In genomic region chr3:46019707-46020106, GRCh38 we compare ENCODE assay signal across 22 cellular contexts. TPM values are rescaled to one million over a fixed set of nuclear protein-coding genes. Genes with fewer than 3 reads are reported as not detected.
DNase-seq lines count a peak whose midpoint lies in the region; ATAC-seq, FAIRE-seq and TF ChIP-seq lines count a peak whose summit lies in the region.
"Had no signal": no experiment of that assay in that cellular context is flagged by ENCODE, and none has a peak within 500 bp of the region (broad histone marks: within the 10 kb centered on the region; RNA-seq: fewer than 3 reads in every experiment).

No MANE protein-coding gene starts in this region.

- intact Hi-C loops in activated CD4-positive, alpha-beta T cell treated with anti-CD3 and anti-CD28 coated beads for 36 hours (cut with DNase I, micrococcal nuclease) = loop anchor here in 1 of 2 experiments (2.0 kb wide), 1 partner anchor 21 kb away; no protein-coding TSS in a partner anchor
- intact Hi-C loops in mucosa of descending colon (cut with DNase I, micrococcal nuclease) = no loop called here

- no peaks in the 10 kb centered on the region for H3K36me3 ChIP-seq in bronchial epithelial cell (ENCODE audit: control insufficient read depth, insufficient read depth, low read length)
- no peaks in the 10 kb centered on the region for H3K36me3 ChIP-seq in H7 (replicated peaks; ENCODE audit: control insufficient read depth, insufficient read depth, low read length)
- H3K36me3 ChIP-seq in mucosa of descending colon (ENCODE audit: low read depth) = no peaks in the 10 kb centered on the region
- H3K36me3 ChIP-seq: gastrocnemius medialis, lower lobe of right lung, right atrium auricular region, thyroid gland, WERI-Rb-1 had no signal

- H3K4me3 Mint-ChIP-seq in activated CD4-positive, alpha-beta T cell treated with anti-CD3 and anti-CD28 coated beads for 36 hours = no peak overlapping the region
- H3K4me3 Mint-ChIP-seq: CD4-positive, CD25-positive, alpha-beta regulatory T cell; endodermal cell; nephron progenitor cell had no signal

- H3K27me3 Mint-ChIP-seq in activated CD4-positive, alpha-beta T cell treated with anti-CD3 and anti-CD28 coated beads for 36 hours = peaks cover 12% of the 10 kb centered on the region

- H3K36me3 Mint-ChIP-seq in activated CD4-positive, alpha-beta T cell treated with anti-CD3 and anti-CD28 coated beads for 36 hours (ENCODE audit: low read depth) = no peaks in the 10 kb centered on the region
- H3K36me3 Mint-ChIP-seq: CD4-positive, CD25-positive, alpha-beta regulatory T cell had no signal

- no peak overlapping the region for H3K27ac Mint-ChIP-seq in activated CD4-positive, alpha-beta T cell treated with anti-CD3 and anti-CD28 coated beads for 36 hours
- H3K27ac Mint-ChIP-seq: CD4-positive, CD25-positive, alpha-beta regulatory T cell; endodermal cell; nephron progenitor cell had no signal

- CTCF ChIA-PET in activated CD4-positive, alpha-beta T cell treated with anti-CD3 and anti-CD28 coated beads for 36 hours (lab: Charles Lee) = interaction anchor here (1.1 kb wide), 1 partner anchor 7 kb away, joined by 6 read pairs; no protein-coding TSS in a partner anchor

- no peaks in the 10 kb centered on the region for H3K9me3 ChIP-seq in mucosa of descending colon
- H3K9me3 ChIP-seq: gastrocnemius medialis, lower lobe of right lung, right atrium auricular region, thyroid gland had no signal

- peak; percentile 82 for ATAC-seq in activated CD4-positive, alpha-beta T cell treated with anti-CD3 and anti-CD28 coated beads for 36 hours
- ATAC-seq in HG03159 (IDR thresholded peaks at IDR 0.05; ENCODE audit: unreplicated experiment) (no peak), mucosa of descending colon (no peak)
- ATAC-seq: gastrocnemius medialis, lower lobe of right lung had no signal

- peak; percentile 66 for DNase-seq in activated CD4-positive, alpha-beta T cell treated with anti-CD3 and anti-CD28 coated beads for 36 hours
- DNase-seq in activated CD4-positive, alpha-beta T cell treated with anti-CD3 and anti-CD28 coated beads, Interleukin-2, amount 50 U/mL, for 1 hour = no peak
- peak; percentile 10 for DNase-seq in LHCN-M2 (ENCODE audit: low read depth)
- peak; percentile 21 for DNase-seq in bronchial epithelial cell (ENCODE audit: low read depth)
- DNase-seq in stimulated activated CD4-positive, alpha-beta T cell treated with anti-CD3 and anti-CD28 coated beads, TNF-alpha, amount 100 ng/mL, for 48 hours (ENCODE audit: low read depth in 3 of 3) = peak; percentile 27 to 37 (median 31)
- no peak for DNase-seq in H7
- no peak for DNase-seq in mucosa of descending colon
- DNase-seq: activated gamma-delta T cell; CD4-positive, CD25-positive, alpha-beta regulatory T cell; central memory CD4-positive, alpha-beta T cell; EL; endodermal cell; gastrocnemius medialis; lower lobe of right lung; NCI-H1694; NCI-H510A treated with DMSO at 0.1 percent for 48 hours; nephron progenitor cell; OCI-M1; thyroid gland; WERI-Rb-1 had no signal

- H3K27me3 ChIP-seq in bronchial epithelial cell (ENCODE audit: control insufficient read depth, insufficient read depth, low read length) (no peaks in the 10 kb centered on the region), H7 (ENCODE audit: control insufficient read depth, insufficient read depth, low read length) (no peaks in the 10 kb centered on the region)
- H3K27me3 ChIP-seq: gastrocnemius medialis, right atrium auricular region, thyroid gland had no signal

- peaks cover 22% of the 10 kb centered on the region for H3K4me1 Mint-ChIP-seq in activated CD4-positive, alpha-beta T cell treated with anti-CD3 and anti-CD28 coated beads for 36 hours
- H3K4me1 Mint-ChIP-seq: endodermal cell, nephron progenitor cell had no signal

- H3K4me3 ChIP-seq in bronchial epithelial cell (ENCODE audit: low read depth, low read length) (no peak overlapping the region), H7 (ENCODE audit: insufficient read depth, low read depth, low read length) (no peak overlapping the region), mucosa of descending colon (no peak overlapping the region)
- H3K4me3 ChIP-seq: gastrocnemius medialis, lower lobe of right lung, right atrium auricular region, thyroid gland had no signal

- H3K9me3 Mint-ChIP-seq in activated CD4-positive, alpha-beta T cell treated with anti-CD3 and anti-CD28 coated beads for 36 hours (ENCODE audit: low read depth) = no peaks in the 10 kb centered on the region
- H3K9me3 Mint-ChIP-seq: endodermal cell, nephron progenitor cell had no signal

- no peaks in the 10 kb centered on the region for H3K4me1 ChIP-seq in mucosa of descending colon (ENCODE audit: low read depth)
- H3K4me1 ChIP-seq: gastrocnemius medialis, lower lobe of right lung, right atrium auricular region, thyroid gland had no signal

- TF ChIP-seq CTCF in bronchial epithelial cell (IDR thresholded peaks at IDR 0.05; ENCODE audit: insufficient read depth, low read length, severe bottlenecking) (no peak), mucosa of descending colon (IDR thresholded peaks at IDR 0.05) (no peak)

- POLR2A ChIA-PET in activated CD4-positive, alpha-beta T cell treated with anti-CD3 and anti-CD28 coated beads for 36 hours (lab: Charles Lee) = no interaction called here

- no peak for FAIRE-seq in bronchial epithelial cell (lab: Jason Lieb, UNC)

RNA-seq across cellular contexts. Expression of gene XCR1, which starts 7.6 kb away (rescaled TPM):
- not detected for total RNA-seq in activated CD4-positive, alpha-beta T cell treated with anti-CD3 and anti-CD28 coated beads for 36 hours
- total RNA-seq in LHCN-M2 (2014; rRNA removed) (0.06 TPM in 1 of 2 replicates, not detected in the other), bronchial epithelial cell (under 0.01 TPM in 1 of 2 replicates, not detected in the other), mucosa of descending colon (under 1 TPM; 0.13 to 0.29 (median 0.20) TPM)
- polyA plus RNA-seq in LHCN-M2 (2012) = not detected
- not detected in 2 replicates for total RNA-seq in H7 (2014; rRNA removed; shearing (Covaris generic))
- total RNA-seq: CD4-positive, CD25-positive, alpha-beta regulatory T cell; endodermal cell; right atrium auricular region; thyroid gland had no signal
- polyA plus RNA-seq: CD4-positive, CD25-positive, alpha-beta regulatory T cell had no signal

RNA-seq across cellular contexts. Expression of gene FYCO1, which starts 24.1 kb away (rescaled TPM):
- total RNA-seq in activated CD4-positive, alpha-beta T cell treated with anti-CD3 and anti-CD28 coated beads for 36 hours = 10 to 100 TPM in 1 of 2 experiments, 1 to 10 TPM in 1; 8.2 to 10.6 TPM
- total RNA-seq in LHCN-M2 (2014; rRNA removed) (5.7 and 10.8 TPM in 2 replicates), bronchial epithelial cell (7.9 and 18.1 TPM in 2 replicates), mucosa of descending colon (10 to 100 TPM; 25.4 to 76.5 (median 27.7) TPM)
- polyA plus RNA-seq in LHCN-M2 (2012) = 8.6 TPM
- 4.9 and 7.5 TPM in 2 replicates for total RNA-seq in H7 (2014; rRNA removed; shearing (Covaris generic))

Comparison
In these comparisons a context has a peak if more than half of its experiments do, and no peak if none do; other contexts are left out.
1. DNase-seq: peak in activated CD4-positive, alpha-beta T cell treated with anti-CD3 and anti-CD28 coated beads for 36 hours (single experiment), LHCN-M2 (single experiment), bronchial epithelial cell (single experiment) and stimulated activated CD4-positive, alpha-beta T cell treated with anti-CD3 and anti-CD28 coated beads, TNF-alpha, amount 100 ng/mL, for 48 hours (3 of 3); none in activated CD4-positive, alpha-beta T cell treated with anti-CD3 and anti-CD28 coated beads, Interleukin-2, amount 50 U/mL, for 1 hour (single experiment), H7 (single experiment) and mucosa of descending colon (0 of 3).